ENCODE assay signal across 15 cellular contexts in genomic region chr15:26069204-26069603, GRCh38.
"Had no signal": no experiment of that assay in that cellular context is flagged by ENCODE, and none has a peak within 500 bp of the region (broad histone marks: within the 10 kb centered on the region; RNA-seq: fewer than 3 reads in every experiment).

No MANE protein-coding gene starts in this region.

- H3K4me3 ChIP-seq: colonic mucosa, hepatocyte, right atrium auricular region, tibial nerve had no signal

- H3K4me2 ChIP-seq: hepatocyte had no signal

- H3K27ac ChIP-seq: colonic mucosa, hepatocyte, right atrium auricular region, tibial nerve, VCaP had no signal

- H3K79me2 ChIP-seq: hepatocyte had no signal

- H3K27me3 ChIP-seq: colonic mucosa, hepatocyte, right atrium auricular region, tibial nerve had no signal

- ATAC-seq: naive thymus-derived CD4-positive, alpha-beta T cell had no signal

- H3K9me3 ChIP-seq: colonic mucosa, tibial nerve had no signal

- H3K36me3 ChIP-seq: colonic mucosa, right atrium auricular region, tibial nerve had no signal

- H2AFZ ChIP-seq: hepatocyte had no signal

- H3K4me1 ChIP-seq: colonic mucosa, right atrium auricular region, tibial nerve had no signal

- DNase-seq: activated CD4-positive, alpha-beta T cell treated with anti-CD3 and anti-CD28 coated beads for 1 hour; colonic mucosa; effector CD4-positive, alpha-beta T cell; mesenchymal stem cell; naive thymus-derived CD4-positive, alpha-beta T cell; occipital lobe; stimulated activated CD4-positive, alpha-beta T cell treated with anti-CD3 and anti-CD28 coated beads, Interleukin-12 subunit alpha, Interleukin-12 subunit beta, amount 100 ng/mL, for 4 hours; stimulated activated CD4-positive, alpha-beta T cell treated with anti-CD3 and anti-CD28 coated beads, Interleukin-1b, Interleukin-23, amount 100 ng/mL, for 48 hours; stimulated activated naive CD4-positive, alpha-beta T cell treated with Interleukin-2 at 50 U/mL for 16 hours; SW 1271; T-helper 2 cell had no signal
